In genomic region chr17:50107790-50108414, GRCh38 we compare ENCODE assay signal across 2 cellular contexts.
TF ChIP-seq lines count a peak whose summit lies in the region.

No MANE protein-coding gene starts in this region.

TF ChIP-seq in A549, 52 proteins besides CTCF, POLR2A, EP300 and RAD21 (continued from another document):
- TF ChIP-seq FOSL2 (IDR thresholded peaks at IDR 0.05) (no peak), FOSL2 (CRISPR knock-in tag; IDR thresholded peaks at IDR 0.05) (0 out of 2 replicates have a peak, but pooled peaks have one; percentile 43)
TF ChIP-seq in A549: peak in this region for 1.

TF ChIP-seq in HCT116, 20 proteins besides CTCF, POLR2A, EP300 and RAD21 (continued from another document):
- no peak for TF ChIP-seq POLR2AphosphoS5 (IDR thresholded peaks at IDR 0.05; ENCODE audit: low read depth, low read length)
- no peak for TF ChIP-seq REST (IDR thresholded peaks at IDR 0.05; ENCODE audit: low read depth)
- no peak for TF ChIP-seq JUND (IDR thresholded peaks at IDR 0.05)
- TF ChIP-seq TCF7L2 (IDR thresholded peaks at IDR 0.05; ENCODE audit: borderline replicate concordance, extremely low read depth, insufficient read depth, insufficient read length), result no peak
- no peak for TF ChIP-seq ATF3 (IDR thresholded peaks at IDR 0.05)
- TF ChIP-seq CBX3 (IDR thresholded peaks at IDR 0.05; ENCODE audit: low read depth), result no peak
- no peak for TF ChIP-seq SIN3A (IDR thresholded peaks at IDR 0.05; ENCODE audit: low read depth)
- TF ChIP-seq YY1 (IDR thresholded peaks at IDR 0.05; ENCODE audit: extremely low read depth, insufficient replicate concordance, low read depth, low read length), result no peak
- TF ChIP-seq SP1 (IDR thresholded peaks at IDR 0.05; ENCODE audit: low read depth), result no peak
- no peak for TF ChIP-seq SRF (IDR thresholded peaks at IDR 0.05; ENCODE audit: low read depth)
- no peak for TF ChIP-seq ZFX (IDR thresholded peaks at IDR 0.05)
- no peak for TF ChIP-seq FOSL1 (IDR thresholded peaks at IDR 0.05; ENCODE audit: low read depth)
- no peak for TF ChIP-seq ZBTB33 (IDR thresholded peaks at IDR 0.05; ENCODE audit: extremely low read depth, insufficient replicate concordance, low read length)
- TF ChIP-seq ELF1 (IDR thresholded peaks at IDR 0.05; ENCODE audit: borderline replicate concordance, low read depth), result no peak
- TF ChIP-seq EZH2 (IDR thresholded peaks at IDR 0.05), result no peak
